Comparison of ENCODE assay signal across 17 cellular contexts in genomic region chr6:129659167-129659566, GRCh38. TPM values are rescaled to one million over a fixed set of nuclear protein-coding genes. Genes with fewer than 3 reads are reported as not detected.
DNase-seq lines count a peak whose midpoint lies in the region; ATAC-seq and TF ChIP-seq lines count a peak whose summit lies in the region.
"Had no signal": no experiment of that assay in that cellular context is flagged by ENCODE, and none has a peak within 500 bp of the region (broad histone marks: within the 10 kb centered on the region; RNA-seq: fewer than 3 reads in every experiment).

No MANE protein-coding gene starts in this region.

- no peaks in the 10 kb centered on the region for H3K9me2 ChIP-seq in HCT116 (ENCODE audit: insufficient read depth)

- H3K36me3 ChIP-seq in HCT116 (ENCODE audit: control insufficient read depth in 1 of 2, insufficient read depth in 2 of 2, low read length in 2 of 2) (no peaks in the 10 kb centered on the region), adrenal gland (replicated peaks in 1 of 2) (no peaks in the 10 kb centered on the region), gastrocnemius medialis (no peaks in the 10 kb centered on the region)

- intact Hi-C loops in HCT116 (cut with micrococcal nuclease) (no loop called here), adrenal gland (cut with DNase I) (no loop called here), gastrocnemius medialis (cut with DNase I; ENCODE audit: low total_unique reads) (no loop called here)

- TF ChIP-seq CTCF in HCT116 (IDR thresholded peaks at IDR 0.05 in 2 of 3, conservative IDR thresholded peaks at IDR 0.05 in 1 of 3; ENCODE audit: borderline replicate concordance in 1 of 3, insufficient read depth in 1 of 3, low read depth in 2 of 3, low read length in 2 of 3), result no peak
- no peak for TF ChIP-seq CTCF in adrenal gland (IDR thresholded peaks at IDR 0.05)
- no peak for TF ChIP-seq CTCF in foreskin keratinocyte (conservative IDR thresholded peaks at IDR 0.05)
- no peak for TF ChIP-seq CTCF in gastrocnemius medialis (IDR thresholded peaks at IDR 0.05 in 4 of 5, conservative IDR thresholded peaks at IDR 0.05 in 1 of 5)

- POLR2A ChIA-PET in HCT116 (lab: Charles Lee), result no interaction called here

- BruUV-seq in HCT116 (replicated peaks; lab: Mats Ljungman, UMichigan), result no TSS peak

- CTCF ChIA-PET in HCT116 (lab: Charles Lee), result no interaction called here

- no peak overlapping the region for H2AFZ ChIP-seq in HCT116 (ENCODE audit: low read depth, low read length, poor library complexity, severe bottlenecking)

- 93 to 97% (median 95%) methylated on average over 3 of the region's 3 CpGs for WGBS in adrenal gland, 4 donors

- H3K4me1 ChIP-seq in HCT116 (ENCODE audit: control insufficient read depth in 1 of 2, insufficient read depth in 2 of 2, low read length in 2 of 2) (peaks cover 79 to 94% of the 10 kb centered on the region in 2 experiments), adrenal gland (replicated peaks in 1 of 2) (peaks cover 36 to 49% of the 10 kb centered on the region in 2 donors), foreskin keratinocyte (peaks cover 9% of the 10 kb centered on the region), gastrocnemius medialis (peaks cover 35 to 51% of the 10 kb centered on the region in 2 donors)

- H3K27ac ChIP-seq in HCT116 (ENCODE audit: low read depth, low read length) (peak overlapping the region; percentile 87; the same call in 1 of the 2 replicates), adrenal gland (peak overlapping the region in 4 of 5 donors; percentile 55 to 91 (median 84)), foreskin keratinocyte (no peak overlapping the region), gastrocnemius medialis (peak overlapping the region in 3 of 4 donors; percentile 58 to 68 (median 65))
- H3K27ac ChIP-seq: C4-2B, KMS-11 had no signal

- DNase-seq in HCT116 (ENCODE audit: low read depth, low spot score) (no peak), adrenal gland (no peak), foreskin keratinocyte (no peak), gastrocnemius medialis (no peak), NCI-H226 (no peak)
- DNase-seq: AML-193; CD4-positive, alpha-beta T cell; DMS153; DMS79; GDM1; GOT3; H7 had no signal

- H3K9me3 ChIP-seq in HCT116 (ENCODE audit: control insufficient read depth in 1 of 2, insufficient read depth in 1 of 2, low read depth in 1 of 2, low read length in 2 of 2) (no peaks in the 10 kb centered on the region), adrenal gland (replicated peaks in 1 of 3) (no peaks in the 10 kb centered on the region), gastrocnemius medialis (no peaks in the 10 kb centered on the region)
- H3K9me3 ChIP-seq: Caco-2 had no signal

- RAD21 ChIA-PET in HCT116 (lab: Charles Lee; ENCODE audit: low non-redundant PET in 1 of 2, low total read pairs in 2 of 2, uncharacterized antibody in 2 of 2, unreplicated experiment in 2 of 2), result no interaction called here

- TF ChIP-seq POLR2A in HCT116 (IDR thresholded peaks at IDR 0.05; ENCODE audit: borderline replicate concordance, extremely low read depth, insufficient read depth, insufficient read length), result no peak
- TF ChIP-seq POLR2A in adrenal gland (IDR thresholded peaks at IDR 0.05), result no peak
- no peak for TF ChIP-seq POLR2A in gastrocnemius medialis (IDR thresholded peaks at IDR 0.05)

- in situ Hi-C loops in gastrocnemius medialis (cut with MboI; ENCODE audit: low sequenced_read_pairs in 4 of 4), result no loop called here

- TF ChIP-seq RAD21 in HCT116 (IDR thresholded peaks at IDR 0.05; ENCODE audit: low read depth), result no peak

- H4K20me1 ChIP-seq in HCT116 (ENCODE audit: insufficient read depth), result no peaks in the 10 kb centered on the region

- ATAC-seq in HCT116 (no peak), foreskin keratinocyte (peak; percentile 10), gastrocnemius medialis (no peak), HG03439 (IDR thresholded peaks at IDR 0.05; ENCODE audit: unreplicated experiment) (no peak), HG02588 (IDR thresholded peaks at IDR 0.05; ENCODE audit: unreplicated experiment) (no peak)

- no peak overlapping the region for H3K4me3 ChIP-seq in HCT116 (replicated peaks in 1 of 2; ENCODE audit: low read depth in 1 of 2, low read length in 2 of 2)
- no peak overlapping the region for H3K4me3 ChIP-seq in adrenal gland
- no peak overlapping the region for H3K4me3 ChIP-seq in gastrocnemius medialis

- no peak overlapping the region for H3K9ac ChIP-seq in HCT116 (ENCODE audit: low read length)
- H3K9ac ChIP-seq: KMS-11 had no signal

- no peak overlapping the region for H3K4me2 ChIP-seq in HCT116 (ENCODE audit: low read length)
- H3K4me2 ChIP-seq: KMS-11 had no signal

- H3K79me2 ChIP-seq in HCT116 (ENCODE audit: insufficient read depth, low read length), result peaks cover 88% of the 10 kb centered on the region

- H3K27me3 ChIP-seq in HCT116 (ENCODE audit: insufficient read depth, low read length) (no peaks in the 10 kb centered on the region), adrenal gland (no peaks in the 10 kb centered on the region), foreskin keratinocyte (no peaks in the 10 kb centered on the region), gastrocnemius medialis (no peaks in the 10 kb centered on the region)

TF ChIP-seq in HCT116, 20 proteins besides CTCF, POLR2A, EP300 and RAD21:
- TF ChIP-seq EZH2 (IDR thresholded peaks at IDR 0.05), result no peak

RNA-seq across cellular contexts. Expression of gene ARHGAP18, which starts 50.8 kb away (rescaled TPM):
- total RNA-seq in HCT116 (2021; ENCODE audit: unreplicated experiment) (70.3 TPM), adrenal gland (10 to 100 TPM; 50.6 to 90.6 (median 79.8) TPM), foreskin keratinocyte (37.5 and 57.1 TPM in 2 replicates), gastrocnemius medialis (1 to 10 TPM; 5.2 to 9.2 (median 6.5) TPM)
- 20.1 and 25.5 TPM in 2 replicates for polyA plus RNA-seq in HCT116 (2012)
- polyA plus RNA-seq in adrenal gland (10 to 100 TPM; 22.0 to 78.3 (median 27.1) TPM), foreskin keratinocyte (12.4 and 15.7 TPM in 2 replicates)
